Comparison of ENCODE assay signal across 8 cellular contexts in genomic region chr21:45154511-45155508, GRCh38.
DNase-seq lines count a peak whose midpoint lies in the region; ATAC-seq and TF ChIP-seq lines count a peak whose summit lies in the region.

No MANE protein-coding gene starts in this region.

- H3K4me1 ChIP-seq in HEK293 (ENCODE audit: control insufficient read depth, insufficient read depth, low read length) (no peaks in the 10 kb centered on the region), right atrium auricular region (peaks cover 0 to 14% of the 10 kb centered on the region in 2 donors), esophagus squamous epithelium (peaks cover 5 to 39% (median 10%) of the 10 kb centered on the region in 3 donors)

- H3K4me3 Mint-ChIP-seq in activated CD8-positive, alpha-beta T cell treated with anti-CD3 and anti-CD28 coated beads for 36 hours, result no peak overlapping the region

- POLR2A ChIA-PET in HEK293 (lab: Yijun Ruan, JAX), result no interaction called here
- POLR2A ChIA-PET in activated CD8-positive, alpha-beta T cell treated with anti-CD3 and anti-CD28 coated beads for 36 hours (lab: Charles Lee), result no interaction called here

- no peak for TF ChIP-seq POLR2A in esophagus squamous epithelium (IDR thresholded peaks at IDR 0.05)

- H3K27ac ChIP-seq in HEK293 (ENCODE audit: extremely low read depth, low read depth, low read length), result no peak overlapping the region
- no peak overlapping the region for H3K27ac ChIP-seq in right atrium auricular region
- no peak overlapping the region for H3K27ac ChIP-seq in esophagus squamous epithelium

- H3K27me3 ChIP-seq in right atrium auricular region, result no peaks in the 10 kb centered on the region
- H3K27me3 ChIP-seq in esophagus squamous epithelium, result no peaks in the 10 kb centered on the region

- no peaks in the 10 kb centered on the region for H3K36me3 ChIP-seq in HEK293 (ENCODE audit: control insufficient read depth in 2 of 2, insufficient read depth in 1 of 2, low read length in 2 of 2)
- no peaks in the 10 kb centered on the region for H3K36me3 ChIP-seq in right atrium auricular region
- no peaks in the 10 kb centered on the region for H3K36me3 ChIP-seq in esophagus squamous epithelium

- H3K36me3 Mint-ChIP-seq in activated CD8-positive, alpha-beta T cell treated with anti-CD3 and anti-CD28 coated beads for 36 hours (ENCODE audit: low read depth), result peaks cover 6% of the 10 kb centered on the region

- CTCF ChIA-PET in HEK293 (lab: Yijun Ruan, JAX), result interaction anchor here (3.3 to 8.9 kb wide), 2 partner anchors 14 to 17 kb away, joined by 30 to 97 read pairs; no protein-coding TSS in a partner anchor
- CTCF ChIA-PET in activated CD8-positive, alpha-beta T cell treated with anti-CD3 and anti-CD28 coated beads for 36 hours (lab: Charles Lee), result interaction anchor here (3.0 to 4.9 kb wide), 2 partner anchors 12 to 15 kb away, joined by 19 to 74 read pairs; no protein-coding TSS in a partner anchor

- intact Hi-C loops in activated CD8-positive, alpha-beta T cell treated with anti-CD3 and anti-CD28 coated beads for 36 hours (cut with micrococcal nuclease), result loop anchor here (10.0 kb wide), 1 partner anchor 280 kb away; no protein-coding TSS in a partner anchor
- intact Hi-C loops in esophagus squamous epithelium (cut with DNase I), result no loop called here

- TF ChIP-seq CTCF in HEK293 (tag by site-specific recombination; IDR thresholded peaks at IDR 0.05) (no peak), right atrium auricular region (IDR thresholded peaks at IDR 0.05) (no peak), esophagus squamous epithelium (IDR thresholded peaks at IDR 0.05) (no peak)
- TF ChIP-seq CTCF in activated CD8-positive, alpha-beta T cell treated with anti-CD3 and anti-CD28 coated beads for 36 hours (IDR thresholded peaks at IDR 0.05), result no peak

- H3K4me3 ChIP-seq in HEK293 (ENCODE audit: low read depth, low read length), result no peak overlapping the region
- no peak overlapping the region for H3K4me3 ChIP-seq in right atrium auricular region
- H3K4me3 ChIP-seq in esophagus squamous epithelium, result no peak overlapping the region

- H3K9me3 Mint-ChIP-seq in activated CD8-positive, alpha-beta T cell treated with anti-CD3 and anti-CD28 coated beads for 36 hours, result no peaks in the 10 kb centered on the region

- 84 to 85% methylated on average over 8 to 9 of the region's 9 CpGs for WGBS in esophagus squamous epithelium, 2 donors

- H3K27ac Mint-ChIP-seq in activated CD8-positive, alpha-beta T cell treated with anti-CD3 and anti-CD28 coated beads for 36 hours, result no peak overlapping the region

- no peaks in the 10 kb centered on the region for H3K9me3 ChIP-seq in HEK293 (ENCODE audit: control insufficient read depth, insufficient read depth, low read depth, low read length)
- no peaks in the 10 kb centered on the region for H3K9me3 ChIP-seq in right atrium auricular region
- H3K9me3 ChIP-seq in esophagus squamous epithelium, result no peaks in the 10 kb centered on the region

- H3K27me3 Mint-ChIP-seq in activated CD8-positive, alpha-beta T cell treated with anti-CD3 and anti-CD28 coated beads for 36 hours, result no peaks in the 10 kb centered on the region

- DNase-seq in AG08396 (ENCODE audit: low spot score) (peak; percentile 65), right atrium auricular region (ENCODE audit: low spot score) (peak; percentile 54), cerebellar nuclear complex (lab: John Stamatoyannopoulos, UW) (no peak), esophagus squamous epithelium (lab: John Stamatoyannopoulos, UW) (no peak)
- DNase-seq in activated CD8-positive, alpha-beta T cell treated with anti-CD3 and anti-CD28 coated beads for 36 hours, result peak; percentile 22

- ATAC-seq in activated CD8-positive, alpha-beta T cell treated with anti-CD3 and anti-CD28 coated beads for 36 hours, result peak; percentile 41
- no peak for ATAC-seq in HG03108 (IDR thresholded peaks at IDR 0.05; ENCODE audit: unreplicated experiment)
- ATAC-seq in HG02852 (IDR thresholded peaks at IDR 0.05; ENCODE audit: unreplicated experiment), result no peak

- H3K4me1 Mint-ChIP-seq in activated CD8-positive, alpha-beta T cell treated with anti-CD3 and anti-CD28 coated beads for 36 hours (ENCODE audit: low read depth), result peaks cover 35% of the 10 kb centered on the region

TF ChIP-seq in HEK293, 187 proteins besides CTCF, POLR2A, EP300 and RAD21:
- TF ChIP-seq ZIC2 (tag by site-specific recombination; IDR thresholded peaks at IDR 0.05), result 0 out of 2 replicates have a peak, but pooled peaks have one; percentile 16
- TF ChIP-seq ZNF423 (tag by site-specific recombination; IDR thresholded peaks at IDR 0.05), result 0 out of 2 replicates have a peak, but pooled peaks have one; percentile 13
- 0 out of 2 replicates have a peak, but pooled peaks have one; percentile 52 for TF ChIP-seq OSR2 (tag by site-specific recombination; IDR thresholded peaks at IDR 0.05)
- TF ChIP-seq ZNF843 (tag by site-specific recombination; IDR thresholded peaks at IDR 0.05), result no peak
- no peak for TF ChIP-seq GLI2 (tag by site-specific recombination; IDR thresholded peaks at IDR 0.05; ENCODE audit: borderline replicate concordance, low read depth)
- TF ChIP-seq REST (tag by site-specific recombination; IDR thresholded peaks at IDR 0.05), result peak; percentile 50; the same call in 1 of the 2 replicates
- TF ChIP-seq ELK4 (IDR thresholded peaks at IDR 0.05; ENCODE audit: borderline replicate concordance, low read depth, low read length), result 0 out of 2 replicates have a peak, but pooled peaks have one; percentile 30
- no peak for TF ChIP-seq ZBTB8A (tag by site-specific recombination; IDR thresholded peaks at IDR 0.05)

Comparison
In these comparisons a context has a peak if more than half of its experiments do, and no peak if none do; other contexts are left out.
1. DNase-seq: peak in AG08396 (single experiment), activated CD8-positive, alpha-beta T cell treated with anti-CD3 and anti-CD28 coated beads for 36 hours (single experiment) and right atrium auricular region (single experiment); none in cerebellar nuclear complex (0 of 2) and esophagus squamous epithelium (single experiment).